14 cellular contexts compared by ENCODE assay signal in genomic region chr4:102678107-102678506, GRCh38.
A peak's percentile ranks its signal among the peaks of the same experiment; 100 is the strongest.
DNase-seq lines count a peak whose midpoint lies in the region; ATAC-seq, FAIRE-seq and TF ChIP-seq lines count a peak whose summit lies in the region.
"Had no signal": no experiment of that assay in that cellular context is flagged by ENCODE, and none has a peak within 500 bp of the region (broad histone marks: within the 10 kb centered on the region; RNA-seq: fewer than 3 reads in every experiment).

No MANE protein-coding gene starts in this region.

- H3K9me3 ChIP-seq in PC-9 (ENCODE audit: insufficient read depth, low read depth) (no peaks in the 10 kb centered on the region), keratinocyte (ENCODE audit: control insufficient read depth, low read depth, low read length) (no peaks in the 10 kb centered on the region)

- POLR2A ChIA-PET in PC-9 (lab: Charles Lee; ENCODE audit: unreplicated experiment), result no interaction called here

- H3K4me2 ChIP-seq in PC-9, result peak overlapping the region; percentile 79
- H3K4me2 ChIP-seq in keratinocyte (ENCODE audit: control insufficient read depth, extremely low read depth, insufficient read depth, low read depth, low read length), result no peak overlapping the region

- TF ChIP-seq CTCF in PC-9 (conservative IDR thresholded peaks at IDR 0.05) (no peak), keratinocyte (optimal IDR thresholded peaks at IDR 0.05 in 1 of 3, IDR thresholded peaks at IDR 0.05 in 1 of 3, conservative IDR thresholded peaks at IDR 0.05 in 1 of 3; ENCODE audit: extremely low read depth in 1 of 3, insufficient read depth in 2 of 3, low read length in 3 of 3) (no peak)

- FAIRE-seq in A204.1 (lab: Jason Lieb, UNC), result peak; percentile 39
- FAIRE-seq in keratinocyte (lab: Jason Lieb, UNC), result peak; percentile 46
- FAIRE-seq: H54 had no signal

- H3K27me3 ChIP-seq in PC-9 (ENCODE audit: insufficient read depth, low read depth), result no peaks in the 10 kb centered on the region
- no peaks in the 10 kb centered on the region for H3K27me3 ChIP-seq in keratinocyte (ENCODE audit: control insufficient read depth, extremely low read depth, insufficient read depth, low read length)

- peaks cover 20% of the 10 kb centered on the region for H3F3A ChIP-seq in PC-9 (ENCODE audit: insufficient read depth, low read depth)

- H2AFZ ChIP-seq in PC-9, result no peak overlapping the region
- no peak overlapping the region for H2AFZ ChIP-seq in keratinocyte (ENCODE audit: control insufficient read depth, low read length)

- intact Hi-C loops in PC-9 (cut with micrococcal nuclease; ENCODE audit: unreplicated experiment), result no loop called here

- H3K9ac ChIP-seq in keratinocyte (ENCODE audit: control insufficient read depth, extremely low read depth, insufficient read depth, low read length), result no peak overlapping the region

- CTCF ChIA-PET in PC-9 (lab: Charles Lee), result no interaction called here

- dilution Hi-C loops in keratinocyte (cut with MboI; ENCODE audit: extremely low pct_ligation_motif_present, low sequenced_read_pairs), result no loop called here

- peak; percentile 25 for DNase-seq in ELF-1 (ENCODE audit: low read depth, low spot score)
- peak in 1 of 2 experiments; percentile 65 for DNase-seq in PC-9
- no peak for DNase-seq in keratinocyte (ENCODE audit: low read depth, low spot score)
- no peak for DNase-seq in HuH-7.5 (ENCODE audit: low spot score)
- no peak for DNase-seq in stimulated activated CD4-positive, alpha-beta T cell treated with anti-CD3 and anti-CD28 coated beads, Interleukin-4, amount 100 ng/mL, for 1 hour
- DNase-seq: CD4-positive, alpha-beta T cell; Kasumi-1; NCI-H1694 treated with DMSO at 0.1 percent for 48 hours; NCI-H524; OCI-M1 had no signal

- no peaks in the 10 kb centered on the region for H3K79me2 ChIP-seq in PC-9 (ENCODE audit: low read depth)
- H3K79me2 ChIP-seq in keratinocyte (ENCODE audit: control insufficient read depth, insufficient read depth, low read length), result no peaks in the 10 kb centered on the region

- no peak for ATAC-seq in HG03521 (IDR thresholded peaks at IDR 0.05; ENCODE audit: unreplicated experiment)

- H3K9me1 ChIP-seq in keratinocyte (ENCODE audit: control insufficient read depth, extremely low read depth, insufficient read depth, low read length), result no peaks in the 10 kb centered on the region

- H3K4me1 ChIP-seq in PC-9 (replicated peaks; ENCODE audit: insufficient read depth) (peaks cover 48% of the 10 kb centered on the region), keratinocyte (ENCODE audit: control insufficient read depth, extremely low read depth, insufficient read depth, low read length) (peaks cover 13% of the 10 kb centered on the region)

- no TSS peak for BruUV-seq in PC-9 (replicated peaks; lab: Mats Ljungman, UMichigan)

- H3K4me3 ChIP-seq in PC-9 (peak overlapping the region; percentile 31; the same call in 1 of the 2 replicates), keratinocyte (ENCODE audit: control insufficient read depth in 2 of 3, extremely low read depth in 1 of 3, insufficient read depth in 2 of 3, low read depth in 1 of 3, low read length in 3 of 3) (no peak overlapping the region)

- no peaks in the 10 kb centered on the region for H3K9me2 ChIP-seq in PC-9 (ENCODE audit: insufficient read depth)

- H3K36me3 ChIP-seq in PC-9 (ENCODE audit: low read depth) (no peaks in the 10 kb centered on the region), keratinocyte (ENCODE audit: control insufficient read depth in 2 of 2, extremely low read depth in 1 of 2, insufficient read depth in 2 of 2, low read length in 2 of 2) (no peaks in the 10 kb centered on the region)

- H3K27ac ChIP-seq in PC-9, result peak overlapping the region; percentile 80
- H3K27ac ChIP-seq in keratinocyte (ENCODE audit: control insufficient read depth, insufficient read depth, low read length), result no peak overlapping the region
- H3K27ac ChIP-seq: RWPE1 had no signal

- H4K20me1 ChIP-seq in PC-9 (ENCODE audit: insufficient read depth) (no peaks in the 10 kb centered on the region), keratinocyte (ENCODE audit: control insufficient read depth, extremely low read depth, insufficient read depth, low read length) (no peaks in the 10 kb centered on the region)
